Comparison of ENCODE assay signal across 8 cellular contexts in the genomic region with DNA sequence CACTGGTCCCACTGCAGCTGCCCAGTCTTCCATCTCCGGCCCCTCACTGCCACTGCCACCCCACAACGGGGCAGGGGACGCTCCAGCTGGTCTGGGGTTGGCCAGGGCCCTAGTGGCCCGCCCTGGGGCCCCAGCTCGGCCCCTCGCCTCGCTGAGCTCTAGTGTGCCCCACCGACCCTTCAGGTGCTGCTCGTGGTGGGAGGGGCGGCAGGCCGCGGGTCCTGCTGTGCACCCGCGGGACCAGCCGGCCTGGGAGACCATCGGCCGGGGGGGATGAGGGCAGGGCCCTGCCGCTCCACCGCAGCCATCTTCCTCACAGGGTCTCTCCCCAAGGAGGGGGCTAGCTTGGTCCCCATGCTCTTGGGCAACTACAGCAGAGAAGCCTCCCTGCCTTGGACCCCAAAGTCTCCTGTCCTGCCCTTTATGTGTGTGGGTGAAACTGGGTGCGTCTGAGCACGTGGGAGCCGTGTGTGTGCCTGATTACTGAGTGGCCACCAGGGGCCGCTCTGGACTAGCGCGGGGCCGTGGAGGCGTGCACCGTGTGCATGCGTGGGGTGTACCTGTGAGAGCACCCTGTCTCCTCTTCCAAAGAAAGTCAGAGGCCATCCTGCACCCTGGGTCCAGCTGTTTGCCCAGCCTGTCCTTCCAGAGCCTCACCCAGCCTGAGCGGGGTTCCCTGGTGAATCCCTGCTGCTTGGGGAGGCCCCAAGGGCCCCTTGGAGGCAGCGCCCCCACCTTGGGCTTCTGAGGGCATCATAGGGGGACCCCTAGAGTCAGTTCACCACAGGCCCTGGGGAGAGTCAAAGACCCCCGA. TPM values are rescaled to one million over a fixed set of nuclear protein-coding genes. Genes with fewer than 3 reads are reported as not detected.
DNase-seq lines count a peak whose midpoint lies in the region; ATAC-seq and TF ChIP-seq lines count a peak whose summit lies in the region.

No MANE protein-coding gene starts in this region.

- H3K27me3 Mint-ChIP-seq in GM23338 (ENCODE audit: insufficient read depth, low read depth, poor library complexity), result peaks cover 67% of the 10 kb centered on the region

- H3K27ac ChIP-seq in ACC112 (ENCODE audit: low read depth, low read length) (no peak overlapping the region), GM23338 (ENCODE audit: low read depth) (no peak overlapping the region)

- no peaks in the 10 kb centered on the region for H3K36me3 ChIP-seq in ACC112 (ENCODE audit: insufficient read depth, low read length)
- H3K36me3 ChIP-seq in GM23338 (ENCODE audit: insufficient read depth), result no peaks in the 10 kb centered on the region

- H3K4me3 Mint-ChIP-seq in GM23338, result peak overlapping the region; percentile 54

- H3K27me3 ChIP-seq in ACC112 (ENCODE audit: insufficient read depth, low read length) (no peaks in the 10 kb centered on the region), GM23338 (ENCODE audit: insufficient read depth) (peaks cover 70% of the 10 kb centered on the region)

- peaks cover 6% of the 10 kb centered on the region for H3K4me1 Mint-ChIP-seq in GM23338

- ATAC-seq in GM23338, result peak; percentile 59
- peak; percentile 81 for ATAC-seq in sciatic nerve
- ATAC-seq in GM21529 (IDR thresholded peaks at IDR 0.05; ENCODE audit: unreplicated experiment), result no peak
- no peak for ATAC-seq in GM21619 (IDR thresholded peaks at IDR 0.05; ENCODE audit: unreplicated experiment)

- no peaks in the 10 kb centered on the region; the same call in 2 of the 3 replicates for H3K9me3 Mint-ChIP-seq in GM23338

- H3K4me2 ChIP-seq in GM23338, result peak overlapping the region; percentile 67

- intact Hi-C loops in sciatic nerve (cut with DNase I), result no loop called here

- DNase-seq in GM23338 (ENCODE audit: low spot score), result peak; percentile 42
- peak; percentile 77 for DNase-seq in RPMI8226
- peak; percentile 45 for DNase-seq in activated effector memory CD4-positive, alpha-beta T cell treated with Interleukin-2 at 50 U/mL for 16 hours
- DNase-seq in globus pallidus (ENCODE audit: low spot score), result peak; percentile 60
- DNase-seq in sciatic nerve (ENCODE audit: low spot score), result peak; percentile 67

- no peak overlapping the region for H3K27ac Mint-ChIP-seq in GM23338

- H3F3A ChIP-seq in GM23338 (replicated peaks; ENCODE audit: low read depth), result no peaks in the 10 kb centered on the region

- no peaks in the 10 kb centered on the region for H3K79me2 ChIP-seq in ACC112 (ENCODE audit: control insufficient read depth, insufficient read depth, low read length, unreplicated experiment)
- H3K79me2 ChIP-seq in GM23338 (replicated peaks; ENCODE audit: insufficient read depth), result no peaks in the 10 kb centered on the region

- no peaks in the 10 kb centered on the region for H4K20me1 ChIP-seq in GM23338 (replicated peaks; ENCODE audit: insufficient read depth)

- H2AFZ ChIP-seq in ACC112 (ENCODE audit: low read length, unreplicated experiment), result peak overlapping the region; percentile 50
- H2AFZ ChIP-seq in GM23338, result no peak overlapping the region

- H3K4me1 ChIP-seq in ACC112 (ENCODE audit: control insufficient read depth, insufficient read depth, low read length, unreplicated experiment) (peaks cover 4% of the 10 kb centered on the region), GM23338 (ENCODE audit: insufficient read depth) (peaks cover 5% of the 10 kb centered on the region; the same call in 1 of the 2 replicates)

- peak; percentile 71 to 78 for TF ChIP-seq CTCF in GM23338 (conservative IDR thresholded peaks at IDR 0.05; ENCODE audit: low read depth in 2 of 2)

- H3K4me3 ChIP-seq in ACC112 (ENCODE audit: low read depth, low read length), result no peak overlapping the region
- peak overlapping the region; percentile 40 for H3K4me3 ChIP-seq in GM23338

- H3K9me2 ChIP-seq in GM23338 (ENCODE audit: insufficient read depth), result no peaks in the 10 kb centered on the region

- no peaks in the 10 kb centered on the region; the same call in 2 of the 3 replicates for H3K36me3 Mint-ChIP-seq in GM23338 (ENCODE audit: low read depth)

TF ChIP-seq in GM23338, 12 proteins besides CTCF, POLR2A, EP300 and RAD21:
- TF ChIP-seq EZH2 (IDR thresholded peaks at IDR 0.05; ENCODE audit: low read depth, unreplicated experiment), result no peak
- TF ChIP-seq CREB1 (CRISPR knock-in tag; IDR thresholded peaks at IDR 0.05; ENCODE audit: low read depth), result no peak
- TF ChIP-seq, protein P1, sequence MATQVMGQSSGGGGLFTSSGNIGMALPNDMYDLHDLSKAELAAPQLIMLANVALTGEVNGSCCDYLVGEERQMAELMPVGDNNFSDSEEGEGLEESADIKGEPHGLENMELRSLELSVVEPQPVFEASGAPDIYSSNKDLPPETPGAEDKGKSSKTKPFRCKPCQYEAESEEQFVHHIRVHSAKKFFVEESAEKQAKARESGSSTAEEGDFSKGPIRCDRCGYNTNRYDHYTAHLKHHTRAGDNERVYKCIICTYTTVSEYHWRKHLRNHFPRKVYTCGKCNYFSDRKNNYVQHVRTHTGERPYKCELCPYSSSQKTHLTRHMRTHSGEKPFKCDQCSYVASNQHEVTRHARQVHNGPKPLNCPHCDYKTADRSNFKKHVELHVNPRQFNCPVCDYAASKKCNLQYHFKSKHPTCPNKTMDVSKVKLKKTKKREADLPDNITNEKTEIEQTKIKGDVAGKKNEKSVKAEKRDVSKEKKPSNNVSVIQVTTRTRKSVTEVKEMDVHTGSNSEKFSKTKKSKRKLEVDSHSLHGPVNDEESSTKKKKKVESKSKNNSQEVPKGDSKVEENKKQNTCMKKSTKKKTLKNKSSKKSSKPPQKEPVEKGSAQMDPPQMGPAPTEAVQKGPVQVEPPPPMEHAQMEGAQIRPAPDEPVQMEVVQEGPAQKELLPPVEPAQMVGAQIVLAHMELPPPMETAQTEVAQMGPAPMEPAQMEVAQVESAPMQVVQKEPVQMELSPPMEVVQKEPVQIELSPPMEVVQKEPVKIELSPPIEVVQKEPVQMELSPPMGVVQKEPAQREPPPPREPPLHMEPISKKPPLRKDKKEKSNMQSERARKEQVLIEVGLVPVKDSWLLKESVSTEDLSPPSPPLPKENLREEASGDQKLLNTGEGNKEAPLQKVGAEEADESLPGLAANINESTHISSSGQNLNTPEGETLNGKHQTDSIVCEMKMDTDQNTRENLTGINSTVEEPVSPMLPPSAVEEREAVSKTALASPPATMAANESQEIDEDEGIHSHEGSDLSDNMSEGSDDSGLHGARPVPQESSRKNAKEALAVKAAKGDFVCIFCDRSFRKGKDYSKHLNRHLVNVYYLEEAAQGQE (IDR thresholded peaks at IDR 0.05; ENCODE audit: unreplicated experiment), result no peak
- TF ChIP-seq EZH2phosphoT487 (IDR thresholded peaks at IDR 0.05; ENCODE audit: unreplicated experiment), result no peak
- no peak for TF ChIP-seq STAT1 (IDR thresholded peaks at IDR 0.05; ENCODE audit: unreplicated experiment)
- no peak for TF ChIP-seq ZNF114 (CRISPR knock-in tag; IDR thresholded peaks at IDR 0.05)
- no peak for TF ChIP-seq JUNB (IDR thresholded peaks at IDR 0.05; ENCODE audit: unreplicated experiment)
- no peak for TF ChIP-seq ZNF331 (CRISPR knock-in tag; IDR thresholded peaks at IDR 0.05; ENCODE audit: low read depth)
- TF ChIP-seq POLR2AphosphoS5 (IDR thresholded peaks at IDR 0.05; ENCODE audit: low read depth), result no peak

RNA-seq across cellular contexts. Expression of gene ACR, which starts 6.0 kb away (rescaled TPM):
- total RNA-seq in GM23338 (2014; rRNA removed; shearing (Covaris generic)), result 2.2 TPM in 1 of 2 replicates, not detected in the other
- polyA plus RNA-seq in GM23338 (2016; fragmentation: Nextera tagmentation; extraction: Ambion mirVana), result not detected in 2 replicates
- total RNA-seq in sciatic nerve, result 1.5 TPM

RNA-seq across cellular contexts. Expression of gene RABL2B, which starts 51.4 kb away (rescaled TPM):
- 11.5 and 11.8 TPM in 2 replicates for total RNA-seq in GM23338 (2014; rRNA removed; shearing (Covaris generic))
- 9.7 and 10.8 TPM in 2 replicates for polyA plus RNA-seq in GM23338 (2016; fragmentation: Nextera tagmentation; extraction: Ambion mirVana)
- 32.6 TPM for total RNA-seq in sciatic nerve

RNA-seq across cellular contexts. Expression of gene SHANK3, which starts 59.4 kb away (rescaled TPM):
- total RNA-seq in GM23338 (2014; rRNA removed; shearing (Covaris generic)), result 4.9 and 5.1 TPM in 2 replicates
- 0.52 and 0.56 TPM in 2 replicates for polyA plus RNA-seq in GM23338 (2016; fragmentation: Nextera tagmentation; extraction: Ambion mirVana)
- total RNA-seq in sciatic nerve, result 56.6 TPM

Comparison
In these comparisons a context has a peak if more than half of its experiments do, and no peak if none do; other contexts are left out.
1. ATAC-seq: peak in GM23338 (single experiment) and sciatic nerve (single experiment); none in GM21529 (single experiment) and GM21619 (single experiment).
2. Peak in every context shown above with its lines, with median percentiles within 50 percentile points of each other: DNase-seq.